In genomic region chr9:16730162-16730561, GRCh38 we compare ENCODE assay signal across 10 cellular contexts.
DNase-seq lines count a peak whose midpoint lies in the region; ATAC-seq and TF ChIP-seq lines count a peak whose summit lies in the region.
"Had no signal": no experiment of that assay in that cellular context is flagged by ENCODE, and none has a peak within 500 bp of the region (broad histone marks: within the 10 kb centered on the region; RNA-seq: fewer than 3 reads in every experiment).

No MANE protein-coding gene starts in this region.

- H4K91ac ChIP-seq in IMR-90 (ENCODE audit: insufficient read depth, low read depth, low read length) = no peak overlapping the region

- no peak overlapping the region for H2BK5ac ChIP-seq in IMR-90 (ENCODE audit: low read depth, low read length, poor library complexity, severe bottlenecking)

- POLR2A ChIA-PET in IMR-90 (lab: Charles Lee; ENCODE audit: unreplicated experiment) = no interaction called here

- peaks cover 2% of the 10 kb centered on the region; the same call in 1 of the 2 replicates for H3K9me1 ChIP-seq in IMR-90 (ENCODE audit: insufficient read depth, low read length)

- DNase-seq in IMR-90 = no peak
- DNase-seq in nephron progenitor cell = no peak
- no peak for DNase-seq in uterus
- no peak for DNase-seq in WERI-Rb-1
- DNase-seq: COR-L47, NCI-H510A treated with DMSO at 0.1 percent for 48 hours had no signal

- H3K4me3 Mint-ChIP-seq in brain (peak overlapping the region in 4 of 5 experiments; percentile 6 to 73 (median 38)), nephron progenitor cell (peak overlapping the region; percentile 53)

- H3K9me3 ChIP-seq in IMR-90 (ENCODE audit: control insufficient read depth, insufficient read depth, low read length) (no peaks in the 10 kb centered on the region), uterus (no peaks in the 10 kb centered on the region), gastroesophageal sphincter (no peaks in the 10 kb centered on the region), WERI-Rb-1 (ENCODE audit: severe bottlenecking) (no peaks in the 10 kb centered on the region)

- dilution Hi-C loops in IMR-90 (cut with HindIII; ENCODE audit: low sequenced_read_pairs, unreplicated experiment) = no loop called here

- H4K5ac ChIP-seq in IMR-90 (ENCODE audit: low read depth, low read length) = no peak overlapping the region

- H3K4me3 ChIP-seq in IMR-90 (ENCODE audit: insufficient read depth, low read depth, low read length) (no peak overlapping the region), uterus (peak overlapping the region in 1 of 2 donors; percentile 70), gastroesophageal sphincter (no peak overlapping the region), WERI-Rb-1 (ENCODE audit: low read depth, low read length) (no peak overlapping the region)
- H3K4me3 ChIP-seq: K562 had no signal

- no peak for TF ChIP-seq EP300 in gastroesophageal sphincter (IDR thresholded peaks at IDR 0.05)

- ATAC-seq in IMR-90 (ENCODE audit: low read depth) (no peak), GM18519 (IDR thresholded peaks at IDR 0.05; ENCODE audit: low FRiP score, unreplicated experiment) (no peak), gastroesophageal sphincter (no peak)
- ATAC-seq: K562 had no signal

- 0 out of 2 replicates have a peak overlapping the region, but pooled peaks have one; percentile 23 for H3K23ac ChIP-seq in IMR-90 (ENCODE audit: low read depth, low read length)

- CTCF ChIA-PET in IMR-90 (lab: Yijun Ruan, JAX) = no interaction called here

- no TSS peak for BruUV-seq in IMR-90 (replicated peaks; lab: Mats Ljungman, UMichigan)

- H4K20me1 ChIP-seq in IMR-90 (ENCODE audit: insufficient read depth, low read length) = no peaks in the 10 kb centered on the region

- in situ Hi-C loops in IMR-90 (cut with MboI; ENCODE audit: low sequenced_read_pairs) = no loop called here

- H3K36me3 Mint-ChIP-seq in brain = no peaks in the 10 kb centered on the region
- H3K36me3 Mint-ChIP-seq in nephron progenitor cell (ENCODE audit: low read depth) = no peaks in the 10 kb centered on the region

- H3K14ac ChIP-seq in IMR-90 (replicated peaks; ENCODE audit: low read depth, low read length) = no peak overlapping the region

- TF ChIP-seq CTCF in IMR-90 (conservative IDR thresholded peaks at IDR 0.05; ENCODE audit: low read depth, low read length) (no peak), brain (conservative IDR thresholded peaks at IDR 0.05) (no peak), nephron progenitor cell (IDR thresholded peaks at IDR 0.05) (no peak), uterus (IDR thresholded peaks at IDR 0.05) (no peak), gastroesophageal sphincter (IDR thresholded peaks at IDR 0.05) (no peak), WERI-Rb-1 (IDR thresholded peaks at IDR 0.05; ENCODE audit: low read depth, low read length) (no peak)

- H3K27me3 Mint-ChIP-seq in brain = peaks cover 55% of the 10 kb centered on the region
- H3K27me3 Mint-ChIP-seq in nephron progenitor cell (ENCODE audit: low read depth, poor library complexity) = peaks cover 5% of the 10 kb centered on the region

- H3K36me3 ChIP-seq in IMR-90 (ENCODE audit: control insufficient read depth, insufficient read depth, low read length) (no peaks in the 10 kb centered on the region; the same call in 1 of the 2 replicates), uterus (no peaks in the 10 kb centered on the region), gastroesophageal sphincter (no peaks in the 10 kb centered on the region), WERI-Rb-1 (no peaks in the 10 kb centered on the region)

- H4K8ac ChIP-seq in IMR-90 (ENCODE audit: low read depth in 2 of 2, low read length in 2 of 2) = no peak overlapping the region

- H3K4me1 Mint-ChIP-seq in brain (peaks cover 38% of the 10 kb centered on the region), nephron progenitor cell (peaks cover 46% of the 10 kb centered on the region)

- no peak overlapping the region for H3K9ac ChIP-seq in IMR-90 (ENCODE audit: low read depth, low read length)

- H2BK20ac ChIP-seq in IMR-90 (ENCODE audit: low read depth, low read length) = no peak overlapping the region

- H3K4me1 ChIP-seq in IMR-90 (ENCODE audit: control insufficient read depth, insufficient read depth, low read length) (peaks cover 10% of the 10 kb centered on the region), uterus (peaks cover 0 to 4% of the 10 kb centered on the region in 2 donors), gastroesophageal sphincter (peaks cover 8 to 56% (median 9%) of the 10 kb centered on the region in 3 donors)

- H2AK5ac ChIP-seq in IMR-90 (ENCODE audit: low read depth, low read length) = no peak overlapping the region

- H3K27ac ChIP-seq in IMR-90 (ENCODE audit: insufficient read depth, low read length) (no peak overlapping the region), uterus (peak overlapping the region; percentile 96), gastroesophageal sphincter (peak overlapping the region in 2 of 4 donors; percentile 12 to 31), WERI-Rb-1 (no peak overlapping the region)

- H3K27me3 ChIP-seq in IMR-90 (ENCODE audit: control insufficient read depth, insufficient read depth, low read length) (no peaks in the 10 kb centered on the region), uterus (no peaks in the 10 kb centered on the region), gastroesophageal sphincter (no peaks in the 10 kb centered on the region), WERI-Rb-1 (ENCODE audit: insufficient read depth, low read depth, severe bottlenecking) (peaks cover 4% of the 10 kb centered on the region)

- H3K18ac ChIP-seq in IMR-90 (ENCODE audit: low read depth, low read length) = no peak overlapping the region

- no peak overlapping the region for H2AK9ac ChIP-seq in IMR-90 (replicated peaks; ENCODE audit: low read depth, low read length, poor library complexity)

- no peak for TF ChIP-seq POLR2A in IMR-90 (IDR thresholded peaks at IDR 0.05; ENCODE audit: low read depth, low read length)
- no peak for TF ChIP-seq POLR2A in uterus (IDR thresholded peaks at IDR 0.05)
- no peak for TF ChIP-seq POLR2A in gastroesophageal sphincter (IDR thresholded peaks at IDR 0.05)

- peak overlapping the region in 2 of 5 experiments; percentile 35 to 66 for H3K27ac Mint-ChIP-seq in brain
- no peak overlapping the region for H3K27ac Mint-ChIP-seq in nephron progenitor cell

- TF ChIP-seq RAD21 in IMR-90 (IDR thresholded peaks at IDR 0.05; ENCODE audit: low read length) = no peak

- peaks cover 0 to 42% of the 10 kb centered on the region in 2 experiments for H3K79me1 ChIP-seq in IMR-90 (ENCODE audit: low read depth in 1 of 2, low read length in 2 of 2)

- no peak overlapping the region for H2BK15ac ChIP-seq in IMR-90 (ENCODE audit: low read depth, low read length)

- H3K4ac ChIP-seq in IMR-90 (ENCODE audit: low read depth, low read length) = no peak overlapping the region

- intact Hi-C loops in IMR-90 (cut with micrococcal nuclease) = no loop called here
- intact Hi-C loops in uterus (cut with DNase I; ENCODE audit: low total_unique reads) = no loop called here

- WGBS in IMR-90 (ENCODE audit: extremely low coverage in 2 of 2, insufficient read length in 1 of 2), 2 experiments = 100% methylated on average over 1 of the region's 5 CpGs; no CpG with 5 or more reads in 1 of the 2 experiments
- WGBS in gastroesophageal sphincter (ENCODE audit: low coverage in 1 of 2), 2 donors = 66 to 86% methylated on average over 2 to 5 of the region's 5 CpGs

- H3K9me3 Mint-ChIP-seq in brain (no peaks in the 10 kb centered on the region), nephron progenitor cell (no peaks in the 10 kb centered on the region)

- H2AFZ ChIP-seq in IMR-90 (replicated peaks; ENCODE audit: low read length, poor library complexity) = no peak overlapping the region

- H2BK120ac ChIP-seq in IMR-90 (ENCODE audit: low read depth, low read length) = no peak overlapping the region

- no peak overlapping the region for H3K4me2 ChIP-seq in IMR-90 (ENCODE audit: low read depth, low read length)

- H3K56ac ChIP-seq in IMR-90 (ENCODE audit: extremely low read depth, insufficient read depth, low read length) = no peak overlapping the region

TF ChIP-seq in IMR-90, 13 proteins besides CTCF, POLR2A, EP300 and RAD21:
- TF ChIP-seq FOS (IDR thresholded peaks at IDR 0.05; ENCODE audit: low read depth, low read length) (no peak), RFX5 (IDR thresholded peaks at IDR 0.05; ENCODE audit: low read depth, low read length) (no peak), MAZ (IDR thresholded peaks at IDR 0.05; ENCODE audit: borderline replicate concordance, low read depth, low read length) (no peak), SMC3 (IDR thresholded peaks at IDR 0.05; ENCODE audit: low read depth, low read length) (no peak), MAFK (IDR thresholded peaks at IDR 0.05; ENCODE audit: low read depth, low read length) (no peak), RCOR1 (IDR thresholded peaks at IDR 0.05; ENCODE audit: insufficient replicate concordance, low read length) (no peak), CEBPB (IDR thresholded peaks at IDR 0.05; ENCODE audit: low read depth, low read length) (no peak)

Comparison
In these comparisons a context has a peak if more than half of its experiments do, and no peak if none do; other contexts are left out.
1. H3K27ac ChIP-seq: peak in uterus (2 of 2); none in IMR-90 (single experiment) and WERI-Rb-1 (single experiment).